Comparison of ENCODE assay signal across 27 cellular contexts in the genomic region with DNA sequence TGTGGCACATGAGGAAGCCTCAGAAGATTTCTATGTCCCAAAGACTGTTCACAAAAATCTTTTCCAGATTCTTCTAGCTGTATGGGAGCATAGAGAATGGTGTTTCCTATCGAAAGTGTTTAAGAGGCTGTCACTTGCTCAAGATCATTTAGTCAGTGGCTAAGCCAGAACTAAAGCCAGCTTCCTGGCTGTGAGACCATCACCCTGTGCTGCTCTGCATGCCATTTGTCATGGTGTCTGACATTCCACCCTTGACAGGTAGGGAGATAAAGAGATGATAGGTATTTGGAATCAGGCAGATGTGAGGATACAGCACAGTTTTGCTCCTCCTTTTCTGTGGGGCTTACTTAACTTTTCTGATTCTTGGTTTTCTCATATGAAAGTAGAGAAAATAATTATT.
"Had no signal": no experiment of that assay in that cellular context is flagged by ENCODE, and none has a peak within 500 bp of the region (broad histone marks: within the 10 kb centered on the region; RNA-seq: fewer than 3 reads in every experiment).

No MANE protein-coding gene starts in this region.

- ATAC-seq: effector memory CD8-positive, alpha-beta T cell; left colon; left ventricle myocardium superior; lower lobe of right lung; naive thymus-derived CD4-positive, alpha-beta T cell; stimulated activated effector memory CD8-positive, alpha-beta T cell treated with anti-CD3 and anti-CD28 coated beads, Interleukin-12 subunit alpha, Interleukin-12 subunit beta, amount 100 ng/mL, for 72 hours had no signal

- H3K36me3 Mint-ChIP-seq: naive thymus-derived CD4-positive, alpha-beta T cell; neural progenitor cell; stimulated activated effector memory CD8-positive, alpha-beta T cell treated with anti-CD3 and anti-CD28 coated beads, Interleukin-12 subunit alpha, Interleukin-12 subunit beta, amount 100 ng/mL, for 72 hours had no signal

- H3K4me3 Mint-ChIP-seq: effector memory CD8-positive, alpha-beta T cell; naive thymus-derived CD4-positive, alpha-beta T cell; nephron; neural progenitor cell; stimulated activated effector memory CD8-positive, alpha-beta T cell treated with anti-CD3 and anti-CD28 coated beads, Interleukin-12 subunit alpha, Interleukin-12 subunit beta, amount 100 ng/mL, for 72 hours had no signal

- H3K36me3 ChIP-seq: lower lobe of right lung, neural progenitor cell, right atrium auricular region, sigmoid colon, tibial artery, upper lobe of left lung had no signal

- H2AFZ ChIP-seq: neural progenitor cell, parathyroid adenoma had no signal

- H3K9ac ChIP-seq: neural progenitor cell, parathyroid adenoma had no signal

- H3K27me3 ChIP-seq: neural progenitor cell, right atrium auricular region, sigmoid colon, testis, tibial artery, upper lobe of left lung had no signal

- H3K9me3 ChIP-seq: sigmoid colon, testis had no signal

- H3K4me3 ChIP-seq: lower lobe of right lung, neural progenitor cell, right atrium auricular region, sigmoid colon, testis, tibial artery, upper lobe of left lung had no signal

- H3K27ac Mint-ChIP-seq: effector memory CD8-positive, alpha-beta T cell; naive thymus-derived CD4-positive, alpha-beta T cell; neural progenitor cell; progenitor cell of endocrine pancreas; stimulated activated effector memory CD8-positive, alpha-beta T cell treated with anti-CD3 and anti-CD28 coated beads, Interleukin-12 subunit alpha, Interleukin-12 subunit beta, amount 100 ng/mL, for 72 hours had no signal

- H3K27ac ChIP-seq: lower lobe of right lung, neural progenitor cell, parathyroid adenoma, right atrium auricular region, sigmoid colon, testis, tibial artery, upper lobe of left lung had no signal

- H3K4me1 ChIP-seq: lower lobe of right lung, neural progenitor cell, parathyroid adenoma, testis, tibial artery, upper lobe of left lung had no signal

- H3K9me3 Mint-ChIP-seq: effector memory CD8-positive, alpha-beta T cell; stimulated activated effector memory CD8-positive, alpha-beta T cell treated with anti-CD3 and anti-CD28 coated beads, Interleukin-12 subunit alpha, Interleukin-12 subunit beta, amount 100 ng/mL, for 72 hours had no signal

- H3K4me2 ChIP-seq: neural progenitor cell had no signal

- H3K79me2 ChIP-seq: parathyroid adenoma had no signal

- FAIRE-seq: endometrium, frontal cortex, urothelium cell line had no signal

- H3K4me1 Mint-ChIP-seq: naive thymus-derived CD4-positive, alpha-beta T cell; neural progenitor cell; stimulated activated effector memory CD8-positive, alpha-beta T cell treated with anti-CD3 and anti-CD28 coated beads, Interleukin-12 subunit alpha, Interleukin-12 subunit beta, amount 100 ng/mL, for 72 hours had no signal

- DNase-seq: cerebellar nuclear complex; cortex of kidney; effector memory CD8-positive, alpha-beta T cell; erythroblast; hypothalamus; kidney glomerular epithelial cell; left colon; left ventricle myocardium superior; lower lobe of right lung; naive thymus-derived CD4-positive, alpha-beta T cell; sigmoid colon; stimulated activated CD4-positive, alpha-beta T cell treated with anti-CD3 and anti-CD28 coated beads, Interleukin-2, amount 100 ng/mL, for 24 hours; stimulated activated CD4-positive, alpha-beta T cell treated with anti-CD3 and anti-CD28 coated beads, Interleukin-4, amount 100 ng/mL, for 24 hours; stimulated activated naive CD4-positive, alpha-beta T cell treated with Interleukin-2 at 50 U/mL for 16 hours; substantia nigra; testis; tibial artery; upper lobe of left lung had no signal

- H3K27me3 Mint-ChIP-seq: progenitor cell of endocrine pancreas had no signal
